Comparison of ENCODE assay signal across 14 cellular contexts in genomic region chr11:75527130-75527529, GRCh38. TPM values are rescaled to one million over a fixed set of nuclear protein-coding genes. Genes with fewer than 3 reads are reported as not detected.
DNase-seq lines count a peak whose midpoint lies in the region; ATAC-seq and TF ChIP-seq lines count a peak whose summit lies in the region.
"Had no signal": no experiment of that assay in that cellular context is flagged by ENCODE, and none has a peak within 500 bp of the region (broad histone marks: within the 10 kb centered on the region; RNA-seq: fewer than 3 reads in every experiment).

No MANE protein-coding gene starts in this region.

- H3K27ac Mint-ChIP-seq in T-cell (peak overlapping the region; percentile 53 to 64), progenitor cell of endocrine pancreas (no peak overlapping the region)
- H3K27ac Mint-ChIP-seq in dendritic cell treated with granulocyte-macrophage colony-stimulating factor and Interleukin-4, amounts not matched to agents 40 ng/mL and 50 ng/mL, for 4 days: peak overlapping the region; percentile 5

- DNase-seq in activated T-cell treated with anti-CD3 and anti-CD28 coated beads, Interleukin-2, amount 50 U/mL, for 4 hours: no peak
- DNase-seq in activated T-cell treated with anti-CD3 and anti-CD28 coated beads, Interleukin-2, amount 50 U/mL, for 1 hour: no peak
- DNase-seq in T-cell: no peak
- no peak for DNase-seq in progenitor cell of endocrine pancreas (ENCODE audit: low spot score, unreplicated experiment)
- DNase-seq in activated CD4-positive, CD25-positive, alpha-beta regulatory T cell (lab: John Stamatoyannopoulos, UW): no peak
- no peak for DNase-seq in DMS153 (lab: John Stamatoyannopoulos, UW)
- no peak for DNase-seq in NK-92 (lab: John Stamatoyannopoulos, UW; ENCODE audit: unreplicated experiment)
- DNase-seq: dermis blood vessel endothelial cell, hippocampal formation, left colon, NCI-H1436, NCI-H345, SHP77 treated with DMSO at 0.1 percent for 48 hours had no signal

- H3K4me3 Mint-ChIP-seq in activated T-cell treated with anti-CD3 and anti-CD28 coated beads, Interleukin-2, amount 50 U/mL, for 4 hours: peak overlapping the region; percentile 76
- H3K4me3 Mint-ChIP-seq in T-cell (peak overlapping the region; percentile 78 to 83 (median 80)), progenitor cell of endocrine pancreas (ENCODE audit: low read depth) (peak overlapping the region; percentile 84)
- H3K4me3 Mint-ChIP-seq in dendritic cell treated with granulocyte-macrophage colony-stimulating factor and Interleukin-4, amounts not matched to agents 40 ng/mL and 50 ng/mL, for 4 days: no peak overlapping the region

- POLR2A ChIA-PET in T-cell (lab: Charles Lee): no interaction called here

- ATAC-seq in activated T-cell treated with anti-CD3 and anti-CD28 coated beads, Interleukin-2, amount 50 U/mL, for 4 hours: no peak
- no peak for ATAC-seq in T-cell (replicated peaks in 1 of 4)
- ATAC-seq: left colon had no signal

- H3K9me3 Mint-ChIP-seq in activated T-cell treated with anti-CD3 and anti-CD28 coated beads, Interleukin-2, amount 50 U/mL, for 4 hours: no peaks in the 10 kb centered on the region
- no peaks in the 10 kb centered on the region for H3K9me3 Mint-ChIP-seq in T-cell
- no peaks in the 10 kb centered on the region for H3K9me3 Mint-ChIP-seq in dendritic cell treated with granulocyte-macrophage colony-stimulating factor and Interleukin-4, amounts not matched to agents 40 ng/mL and 50 ng/mL, for 4 days
- H3K9me3 Mint-ChIP-seq in progenitor cell of endocrine pancreas (ENCODE audit: low read depth): no peaks in the 10 kb centered on the region

- TF ChIP-seq CTCF in progenitor cell of endocrine pancreas (IDR thresholded peaks at IDR 0.05; ENCODE audit: unreplicated experiment): no peak

- CTCF ChIA-PET in T-cell (lab: Charles Lee): interaction anchor here (0.5 to 0.6 kb wide), 3 partner anchors 139 to 629 kb away, joined by 3 to 4 read pairs (median 3); no protein-coding TSS in a partner anchor

- no peaks in the 10 kb centered on the region for H3K36me3 Mint-ChIP-seq in activated T-cell treated with anti-CD3 and anti-CD28 coated beads, Interleukin-2, amount 50 U/mL, for 4 hours (ENCODE audit: insufficient read depth)
- H3K36me3 Mint-ChIP-seq in T-cell (no peaks in the 10 kb centered on the region), progenitor cell of endocrine pancreas (ENCODE audit: insufficient read depth) (no peaks in the 10 kb centered on the region)
- H3K36me3 Mint-ChIP-seq in dendritic cell treated with granulocyte-macrophage colony-stimulating factor and Interleukin-4, amounts not matched to agents 40 ng/mL and 50 ng/mL, for 4 days (ENCODE audit: low read depth): no peaks in the 10 kb centered on the region

- intact Hi-C loops in dendritic cell treated with granulocyte-macrophage colony-stimulating factor and Interleukin-4, amounts not matched to agents 40 ng/mL and 50 ng/mL, for 4 days (cut with micrococcal nuclease): no loop called here

- H3K4me1 Mint-ChIP-seq in activated T-cell treated with anti-CD3 and anti-CD28 coated beads, Interleukin-2, amount 50 U/mL, for 4 hours (ENCODE audit: low read depth): peaks cover 40% of the 10 kb centered on the region
- H3K4me1 Mint-ChIP-seq in T-cell: peaks cover 31 to 57% (median 45%) of the 10 kb centered on the region in 3 donors
- H3K4me1 Mint-ChIP-seq in dendritic cell treated with granulocyte-macrophage colony-stimulating factor and Interleukin-4, amounts not matched to agents 40 ng/mL and 50 ng/mL, for 4 days (ENCODE audit: low read depth): peaks cover 34% of the 10 kb centered on the region
- peaks cover 14% of the 10 kb centered on the region for H3K4me1 Mint-ChIP-seq in progenitor cell of endocrine pancreas (ENCODE audit: low read depth)

- H3K27me3 Mint-ChIP-seq in activated T-cell treated with anti-CD3 and anti-CD28 coated beads, Interleukin-2, amount 50 U/mL, for 4 hours (ENCODE audit: low read depth): no peaks in the 10 kb centered on the region
- H3K27me3 Mint-ChIP-seq in T-cell (no peaks in the 10 kb centered on the region), progenitor cell of endocrine pancreas (peaks cover 42% of the 10 kb centered on the region)
- peaks cover 55% of the 10 kb centered on the region for H3K27me3 Mint-ChIP-seq in dendritic cell treated with granulocyte-macrophage colony-stimulating factor and Interleukin-4, amounts not matched to agents 40 ng/mL and 50 ng/mL, for 4 days

RNA-seq across cellular contexts. Expression of gene GDPD5, which starts 1.4 kb away (rescaled TPM):
- 10 to 100 TPM in 1 of 3 donors, 1 to 10 TPM in 2; 5.4 to 10.9 (median 9.8) TPM for total RNA-seq in activated T-cell treated with anti-CD3 and anti-CD28 coated beads, Interleukin-2, amount 50 U/mL, for 4 hours
- total RNA-seq in T-cell (10 to 100 TPM; 31.4 to 81.3 (median 70.9) TPM), progenitor cell of endocrine pancreas (32.4 and 33.1 TPM in 2 replicates)

RNA-seq across cellular contexts. Expression of gene SERPINH1, which starts 34.9 kb away (rescaled TPM):
- 10 to 100 TPM; 17.6 to 19.8 (median 17.8) TPM for total RNA-seq in activated T-cell treated with anti-CD3 and anti-CD28 coated beads, Interleukin-2, amount 50 U/mL, for 4 hours
- total RNA-seq in T-cell (10 to 100 TPM in 3 of 5 donors, 1 to 10 TPM in 2; 5.2 to 16.4 (median 13.9) TPM), progenitor cell of endocrine pancreas (223 and 234 TPM in 2 replicates)

Comparison
In these comparisons a context has a peak if more than half of its experiments do, and no peak if none do; other contexts are left out.
1. RNA of gene SERPINH1, which starts 34.9 kb away (total RNA-seq): 223 to 234 TPM in progenitor cell of endocrine pancreas; 17.6 to 19.8 TPM in activated T-cell treated with anti-CD3 and anti-CD28 coated beads, Interleukin-2, amount 50 U/mL, for 4 hours and 5.2 to 16.4 TPM in T-cell; every median in the first group is over 10 times any median in the second.